In the genomic region with DNA sequence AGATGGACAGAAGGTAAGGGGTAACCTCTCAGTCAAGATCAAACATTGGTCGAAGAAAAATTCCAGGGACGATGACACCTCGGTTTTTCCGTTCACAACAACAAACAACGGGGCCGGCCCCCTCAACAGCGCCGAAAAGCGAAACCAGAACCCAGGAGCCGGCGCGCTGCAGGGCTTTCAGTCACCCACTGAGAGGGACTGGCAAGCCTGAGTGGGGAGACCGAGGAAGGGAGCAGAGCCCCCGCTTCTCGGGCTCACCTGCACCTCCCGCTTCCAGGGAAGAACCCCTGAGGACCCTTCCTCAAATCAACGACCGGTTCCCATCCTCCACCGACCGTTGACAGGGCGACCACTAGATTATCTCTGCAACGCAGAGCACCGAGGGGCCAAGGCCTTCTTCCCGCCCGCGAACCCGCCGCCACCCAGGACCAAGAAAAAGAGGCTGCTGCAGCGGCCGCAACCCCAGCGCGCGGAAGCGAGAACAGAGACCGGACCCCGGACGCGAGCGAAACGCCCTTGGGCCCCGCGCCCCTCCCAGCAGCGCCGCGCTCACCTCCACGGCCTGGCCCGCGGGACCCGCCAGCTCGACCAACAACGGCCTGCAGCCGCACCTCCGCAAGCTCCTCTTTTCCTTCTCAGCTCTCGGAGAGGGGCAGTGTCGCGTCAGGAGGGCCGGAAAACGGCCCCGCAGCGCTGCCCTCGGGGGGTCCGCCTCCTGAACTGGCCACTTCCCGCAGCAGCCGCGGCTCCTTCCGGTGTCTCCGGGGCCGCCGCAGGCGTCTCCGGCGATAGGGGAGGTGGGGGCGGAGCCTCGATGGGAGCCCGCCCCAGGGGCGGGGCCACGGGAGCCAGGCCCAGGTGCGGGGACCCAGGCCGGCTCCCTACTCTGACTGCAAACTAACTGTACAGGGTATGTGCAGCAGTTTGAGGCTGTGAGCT, we compare ENCODE assay signal across 1 cellular context.
A peak's percentile ranks its signal among the peaks of the same experiment; 100 is the strongest.
TF ChIP-seq lines count a peak whose summit lies in the region.

A gene (minus strand): TSS at position 763 of the 939 bp plus-strand sequence. CDS start 18,155 bp downstream, outside the sequence.

TF ChIP-seq in HepG2, 621 proteins besides CTCF, POLR2A, EP300 and RAD21 (continued from another document and continues in another):
- TF ChIP-seq, protein P1, sequence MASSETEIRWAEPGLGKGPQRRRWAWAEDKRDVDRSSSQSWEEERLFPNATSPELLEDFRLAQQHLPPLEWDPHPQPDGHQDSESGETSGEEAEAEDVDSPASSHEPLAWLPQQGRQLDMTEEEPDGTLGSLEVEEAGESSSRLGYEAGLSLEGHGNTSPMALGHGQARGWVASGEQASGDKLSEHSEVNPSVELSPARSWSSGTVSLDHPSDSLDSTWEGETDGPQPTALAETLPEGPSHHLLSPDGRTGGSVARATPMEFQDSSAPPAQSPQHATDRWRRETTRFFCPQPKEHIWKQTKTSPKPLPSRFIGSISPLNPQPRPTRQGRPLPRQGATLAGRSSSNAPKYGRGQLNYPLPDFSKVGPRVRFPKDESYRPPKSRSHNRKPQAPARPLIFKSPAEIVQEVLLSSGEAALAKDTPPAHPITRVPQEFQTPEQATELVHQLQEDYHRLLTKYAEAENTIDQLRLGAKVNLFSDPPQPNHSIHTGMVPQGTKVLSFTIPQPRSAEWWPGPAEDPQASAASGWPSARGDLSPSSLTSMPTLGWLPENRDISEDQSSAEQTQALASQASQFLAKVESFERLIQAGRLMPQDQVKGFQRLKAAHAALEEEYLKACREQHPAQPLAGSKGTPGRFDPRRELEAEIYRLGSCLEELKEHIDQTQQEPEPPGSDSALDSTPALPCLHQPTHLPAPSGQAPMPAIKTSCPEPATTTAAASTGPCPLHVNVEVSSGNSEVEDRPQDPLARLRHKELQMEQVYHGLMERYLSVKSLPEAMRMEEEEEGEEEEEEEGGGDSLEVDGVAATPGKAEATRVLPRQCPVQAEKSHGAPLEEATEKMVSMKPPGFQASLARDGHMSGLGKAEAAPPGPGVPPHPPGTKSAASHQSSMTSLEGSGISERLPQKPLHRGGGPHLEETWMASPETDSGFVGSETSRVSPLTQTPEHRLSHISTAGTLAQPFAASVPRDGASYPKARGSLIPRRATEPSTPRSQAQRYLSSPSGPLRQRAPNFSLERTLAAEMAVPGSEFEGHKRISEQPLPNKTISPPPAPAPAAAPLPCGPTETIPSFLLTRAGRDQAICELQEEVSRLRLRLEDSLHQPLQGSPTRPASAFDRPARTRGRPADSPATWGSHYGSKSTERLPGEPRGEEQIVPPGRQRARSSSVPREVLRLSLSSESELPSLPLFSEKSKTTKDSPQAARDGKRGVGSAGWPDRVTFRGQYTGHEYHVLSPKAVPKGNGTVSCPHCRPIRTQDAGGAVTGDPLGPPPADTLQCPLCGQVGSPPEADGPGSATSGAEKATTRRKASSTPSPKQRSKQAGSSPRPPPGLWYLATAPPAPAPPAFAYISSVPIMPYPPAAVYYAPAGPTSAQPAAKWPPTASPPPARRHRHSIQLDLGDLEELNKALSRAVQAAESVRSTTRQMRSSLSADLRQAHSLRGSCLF (CRISPR knock-in tag; IDR thresholded peaks at IDR 0.05; ENCODE audit: borderline replicate concordance), result no peak
- TF ChIP-seq ZNF235 (CRISPR knock-in tag; IDR thresholded peaks at IDR 0.05; ENCODE audit: borderline replicate concordance) (no peak), SRSF4 (IDR thresholded peaks at IDR 0.05; ENCODE audit: low read depth, low read length, poor library complexity, severe bottlenecking) (no peak), MED1 (CRISPR knock-in tag; IDR thresholded peaks at IDR 0.05) (peak; percentile 56), KDM4B (CRISPR knock-in tag; IDR thresholded peaks at IDR 0.05) (no peak), PHF20 (CRISPR knock-in tag; IDR thresholded peaks at IDR 0.05) (peak; percentile 74; the same call in 1 of the 2 replicates), HOXA3 (CRISPR knock-in tag; IDR thresholded peaks at IDR 0.05) (peak; percentile 73; the same call in 1 of the 2 replicates), SETDB1 (CRISPR knock-in tag; IDR thresholded peaks at IDR 0.05; ENCODE audit: borderline replicate concordance) (no peak), ZNF775 (CRISPR knock-in tag; IDR thresholded peaks at IDR 0.05; ENCODE audit: borderline replicate concordance) (peak; percentile 46; the same call in 1 of the 2 replicates), CHD2 (IDR thresholded peaks at IDR 0.05; ENCODE audit: low read depth, low read length) (no peak), ARNTL (CRISPR knock-in tag; IDR thresholded peaks at IDR 0.05) (peak; percentile 62; the same call in 1 of the 2 replicates), ZIK1 (CRISPR knock-in tag; IDR thresholded peaks at IDR 0.05; ENCODE audit: borderline replicate concordance, low read depth) (peak; percentile 58; the same call in 1 of the 2 replicates), CEBPG (CRISPR knock-in tag; IDR thresholded peaks at IDR 0.05) (no peak), ZSCAN30 (CRISPR knock-in tag; IDR thresholded peaks at IDR 0.05) (no peak), TP53 (CRISPR knock-in tag; conservative IDR thresholded peaks at IDR 0.05) (0 out of 2 replicates have a peak, but pooled peaks have one; percentile 36), ZNF317 (CRISPR knock-in tag; IDR thresholded peaks at IDR 0.05) (no peak), IRX3 (CRISPR knock-in tag; IDR thresholded peaks at IDR 0.05; ENCODE audit: borderline replicate concordance, low read depth) (0 out of 2 replicates have a peak, but pooled peaks have one; percentile 11), ZNF430 (CRISPR knock-in tag; IDR thresholded peaks at IDR 0.05) (0 out of 2 replicates have a peak, but pooled peaks have one; percentile 51), ZNF619 (CRISPR knock-in tag; IDR thresholded peaks at IDR 0.05) (peak; percentile 77; the same call in 1 of the 2 replicates), CC2D1A (CRISPR knock-in tag; IDR thresholded peaks at IDR 0.05) (no peak), SIX4 (CRISPR knock-in tag; IDR thresholded peaks at IDR 0.05) (no peak), ZBTB7A (CRISPR knock-in tag; IDR thresholded peaks at IDR 0.05) (peak; percentile 38; the same call in 1 of the 2 replicates)
- TF ChIP-seq, protein P2, sequence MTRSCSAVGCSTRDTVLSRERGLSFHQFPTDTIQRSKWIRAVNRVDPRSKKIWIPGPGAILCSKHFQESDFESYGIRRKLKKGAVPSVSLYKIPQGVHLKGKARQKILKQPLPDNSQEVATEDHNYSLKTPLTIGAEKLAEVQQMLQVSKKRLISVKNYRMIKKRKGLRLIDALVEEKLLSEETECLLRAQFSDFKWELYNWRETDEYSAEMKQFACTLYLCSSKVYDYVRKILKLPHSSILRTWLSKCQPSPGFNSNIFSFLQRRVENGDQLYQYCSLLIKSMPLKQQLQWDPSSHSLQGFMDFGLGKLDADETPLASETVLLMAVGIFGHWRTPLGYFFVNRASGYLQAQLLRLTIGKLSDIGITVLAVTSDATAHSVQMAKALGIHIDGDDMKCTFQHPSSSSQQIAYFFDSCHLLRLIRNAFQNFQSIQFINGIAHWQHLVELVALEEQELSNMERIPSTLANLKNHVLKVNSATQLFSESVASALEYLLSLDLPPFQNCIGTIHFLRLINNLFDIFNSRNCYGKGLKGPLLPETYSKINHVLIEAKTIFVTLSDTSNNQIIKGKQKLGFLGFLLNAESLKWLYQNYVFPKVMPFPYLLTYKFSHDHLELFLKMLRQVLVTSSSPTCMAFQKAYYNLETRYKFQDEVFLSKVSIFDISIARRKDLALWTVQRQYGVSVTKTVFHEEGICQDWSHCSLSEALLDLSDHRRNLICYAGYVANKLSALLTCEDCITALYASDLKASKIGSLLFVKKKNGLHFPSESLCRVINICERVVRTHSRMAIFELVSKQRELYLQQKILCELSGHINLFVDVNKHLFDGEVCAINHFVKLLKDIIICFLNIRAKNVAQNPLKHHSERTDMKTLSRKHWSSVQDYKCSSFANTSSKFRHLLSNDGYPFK (CRISPR knock-in tag; IDR thresholded peaks at IDR 0.05; ENCODE audit: borderline replicate concordance), result peak; percentile 71; the same call in 1 of the 2 replicates
- TF ChIP-seq, protein P3, sequence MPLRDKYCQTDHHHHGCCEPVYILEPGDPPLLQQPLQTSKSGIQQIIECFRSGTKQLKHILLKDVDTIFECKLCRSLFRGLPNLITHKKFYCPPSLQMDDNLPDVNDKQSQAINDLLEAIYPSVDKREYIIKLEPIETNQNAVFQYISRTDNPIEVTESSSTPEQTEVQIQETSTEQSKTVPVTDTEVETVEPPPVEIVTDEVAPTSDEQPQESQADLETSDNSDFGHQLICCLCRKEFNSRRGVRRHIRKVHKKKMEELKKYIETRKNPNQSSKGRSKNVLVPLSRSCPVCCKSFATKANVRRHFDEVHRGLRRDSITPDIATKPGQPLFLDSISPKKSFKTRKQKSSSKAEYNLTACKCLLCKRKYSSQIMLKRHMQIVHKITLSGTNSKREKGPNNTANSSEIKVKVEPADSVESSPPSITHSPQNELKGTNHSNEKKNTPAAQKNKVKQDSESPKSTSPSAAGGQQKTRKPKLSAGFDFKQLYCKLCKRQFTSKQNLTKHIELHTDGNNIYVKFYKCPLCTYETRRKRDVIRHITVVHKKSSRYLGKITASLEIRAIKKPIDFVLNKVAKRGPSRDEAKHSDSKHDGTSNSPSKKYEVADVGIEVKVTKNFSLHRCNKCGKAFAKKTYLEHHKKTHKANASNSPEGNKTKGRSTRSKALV (CRISPR knock-in tag; IDR thresholded peaks at IDR 0.05), result peak; percentile 66; the same call in 1 of the 2 replicates
- TF ChIP-seq, protein P4, sequence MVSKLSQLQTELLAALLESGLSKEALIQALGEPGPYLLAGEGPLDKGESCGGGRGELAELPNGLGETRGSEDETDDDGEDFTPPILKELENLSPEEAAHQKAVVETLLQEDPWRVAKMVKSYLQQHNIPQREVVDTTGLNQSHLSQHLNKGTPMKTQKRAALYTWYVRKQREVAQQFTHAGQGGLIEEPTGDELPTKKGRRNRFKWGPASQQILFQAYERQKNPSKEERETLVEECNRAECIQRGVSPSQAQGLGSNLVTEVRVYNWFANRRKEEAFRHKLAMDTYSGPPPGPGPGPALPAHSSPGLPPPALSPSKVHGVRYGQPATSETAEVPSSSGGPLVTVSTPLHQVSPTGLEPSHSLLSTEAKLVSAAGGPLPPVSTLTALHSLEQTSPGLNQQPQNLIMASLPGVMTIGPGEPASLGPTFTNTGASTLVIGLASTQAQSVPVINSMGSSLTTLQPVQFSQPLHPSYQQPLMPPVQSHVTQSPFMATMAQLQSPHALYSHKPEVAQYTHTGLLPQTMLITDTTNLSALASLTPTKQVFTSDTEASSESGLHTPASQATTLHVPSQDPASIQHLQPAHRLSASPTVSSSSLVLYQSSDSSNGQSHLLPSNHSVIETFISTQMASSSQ (IDR thresholded peaks at IDR 0.05; ENCODE audit: low read depth), result no peak
- TF ChIP-seq, protein P4 (CRISPR knock-in tag; IDR thresholded peaks at IDR 0.05; ENCODE audit: borderline replicate concordance), result peak; percentile 55; the same call in 1 of the 2 replicates
- TF ChIP-seq, protein P5, sequence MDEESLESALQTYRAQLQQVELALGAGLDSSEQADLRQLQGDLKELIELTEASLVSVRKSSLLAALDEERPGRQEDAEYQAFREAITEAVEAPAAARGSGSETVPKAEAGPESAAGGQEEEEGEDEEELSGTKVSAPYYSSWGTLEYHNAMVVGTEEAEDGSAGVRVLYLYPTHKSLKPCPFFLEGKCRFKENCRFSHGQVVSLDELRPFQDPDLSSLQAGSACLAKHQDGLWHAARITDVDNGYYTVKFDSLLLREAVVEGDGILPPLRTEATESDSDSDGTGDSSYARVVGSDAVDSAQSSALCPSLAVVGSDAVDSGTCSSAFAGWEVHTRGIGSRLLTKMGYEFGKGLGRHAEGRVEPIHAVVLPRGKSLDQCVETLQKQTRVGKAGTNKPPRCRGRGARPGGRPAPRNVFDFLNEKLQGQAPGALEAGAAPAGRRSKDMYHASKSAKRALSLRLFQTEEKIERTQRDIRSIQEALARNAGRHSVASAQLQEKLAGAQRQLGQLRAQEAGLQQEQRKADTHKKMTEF (CRISPR knock-in tag; IDR thresholded peaks at IDR 0.05), result peak; percentile 76; the same call in 1 of the 2 replicates
- TF ChIP-seq, protein P6, sequence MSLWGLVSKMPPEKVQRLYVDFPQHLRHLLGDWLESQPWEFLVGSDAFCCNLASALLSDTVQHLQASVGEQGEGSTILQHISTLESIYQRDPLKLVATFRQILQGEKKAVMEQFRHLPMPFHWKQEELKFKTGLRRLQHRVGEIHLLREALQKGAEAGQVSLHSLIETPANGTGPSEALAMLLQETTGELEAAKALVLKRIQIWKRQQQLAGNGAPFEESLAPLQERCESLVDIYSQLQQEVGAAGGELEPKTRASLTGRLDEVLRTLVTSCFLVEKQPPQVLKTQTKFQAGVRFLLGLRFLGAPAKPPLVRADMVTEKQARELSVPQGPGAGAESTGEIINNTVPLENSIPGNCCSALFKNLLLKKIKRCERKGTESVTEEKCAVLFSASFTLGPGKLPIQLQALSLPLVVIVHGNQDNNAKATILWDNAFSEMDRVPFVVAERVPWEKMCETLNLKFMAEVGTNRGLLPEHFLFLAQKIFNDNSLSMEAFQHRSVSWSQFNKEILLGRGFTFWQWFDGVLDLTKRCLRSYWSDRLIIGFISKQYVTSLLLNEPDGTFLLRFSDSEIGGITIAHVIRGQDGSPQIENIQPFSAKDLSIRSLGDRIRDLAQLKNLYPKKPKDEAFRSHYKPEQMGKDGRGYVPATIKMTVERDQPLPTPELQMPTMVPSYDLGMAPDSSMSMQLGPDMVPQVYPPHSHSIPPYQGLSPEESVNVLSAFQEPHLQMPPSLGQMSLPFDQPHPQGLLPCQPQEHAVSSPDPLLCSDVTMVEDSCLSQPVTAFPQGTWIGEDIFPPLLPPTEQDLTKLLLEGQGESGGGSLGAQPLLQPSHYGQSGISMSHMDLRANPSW (CRISPR knock-in tag; IDR thresholded peaks at IDR 0.05; ENCODE audit: borderline replicate concordance), result 0 out of 2 replicates have a peak, but pooled peaks have one; percentile 55
- TF ChIP-seq, protein P7, sequence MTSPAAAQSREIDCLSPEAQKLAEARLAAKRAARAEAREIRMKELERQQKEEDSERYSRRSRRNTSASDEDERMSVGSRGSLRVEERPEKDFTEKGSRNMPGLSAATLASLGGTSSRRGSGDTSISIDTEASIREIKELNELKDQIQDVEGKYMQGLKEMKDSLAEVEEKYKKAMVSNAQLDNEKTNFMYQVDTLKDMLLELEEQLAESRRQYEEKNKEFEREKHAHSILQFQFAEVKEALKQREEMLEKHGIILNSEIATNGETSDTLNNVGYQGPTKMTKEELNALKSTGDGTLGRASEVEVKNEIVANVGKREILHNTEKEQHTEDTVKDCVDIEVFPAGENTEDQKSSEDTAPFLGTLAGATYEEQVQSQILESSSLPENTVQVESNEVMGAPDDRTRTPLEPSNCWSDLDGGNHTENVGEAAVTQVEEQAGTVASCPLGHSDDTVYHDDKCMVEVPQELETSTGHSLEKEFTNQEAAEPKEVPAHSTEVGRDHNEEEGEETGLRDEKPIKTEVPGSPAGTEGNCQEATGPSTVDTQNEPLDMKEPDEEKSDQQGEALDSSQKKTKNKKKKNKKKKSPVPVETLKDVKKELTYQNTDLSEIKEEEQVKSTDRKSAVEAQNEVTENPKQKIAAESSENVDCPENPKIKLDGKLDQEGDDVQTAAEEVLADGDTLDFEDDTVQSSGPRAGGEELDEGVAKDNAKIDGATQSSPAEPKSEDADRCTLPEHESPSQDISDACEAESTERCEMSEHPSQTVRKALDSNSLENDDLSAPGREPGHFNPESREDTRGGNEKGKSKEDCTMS (CRISPR knock-in tag; conservative IDR thresholded peaks at IDR 0.05), result no peak
